In genomic region chr10:5692476-5693358, GRCh38 we compare ENCODE assay signal across 8 cellular contexts. TPM values are rescaled to one million over a fixed set of nuclear protein-coding genes. Genes with fewer than 3 reads are reported as not detected.
DNase-seq lines count a peak whose midpoint lies in the region; ATAC-seq, FAIRE-seq and TF ChIP-seq lines count a peak whose summit lies in the region.

No MANE protein-coding gene starts in this region.

- H3K36me3 ChIP-seq in ACC112 (ENCODE audit: insufficient read depth, low read length) (no peaks in the 10 kb centered on the region), duodenal mucosa (ENCODE audit: control insufficient read depth in 1 of 2, insufficient read depth in 2 of 2, low read length in 2 of 2) (peaks cover 0 to 3% of the 10 kb centered on the region in 2 donors), lung (ENCODE audit: control insufficient read depth in 2 of 2, insufficient read depth in 2 of 2, low read length in 2 of 2) (no peaks in the 10 kb centered on the region)

- TF ChIP-seq CTCF in lung (IDR thresholded peaks at IDR 0.05; ENCODE audit: control extremely low read depth, extremely low read depth) = no peak
- TF ChIP-seq CTCF in D721Med (IDR thresholded peaks at IDR 0.05; ENCODE audit: insufficient read depth, missing control alignments) = no peak

- H2AFZ ChIP-seq in ACC112 (ENCODE audit: low read length, unreplicated experiment) = peak overlapping the region; percentile 88

- DNase-seq in GM19238 (ENCODE audit: insufficient read length, low spot score) (peak; percentile 30), lung (ENCODE audit: low spot score) (peak; percentile 39), D721Med (ENCODE audit: insufficient read length, low spot score) (no peak)
- DNase-seq in activated CD4-positive, alpha-beta T cell treated with anti-CD3 and anti-CD28 coated beads, Interleukin-2, amount 50 U/mL, for 24 hours (ENCODE audit: low read depth in 1 of 2, low spot score in 1 of 2) = peak; percentile 17 to 18
- peak; percentile 31 for DNase-seq in stimulated activated CD8-positive, alpha-beta memory T cell treated with anti-CD3 and anti-CD28 coated beads, Interleukin-12 subunit alpha, Interleukin-12 subunit beta, amount 100 ng/mL, for 1 hour (ENCODE audit: low read depth)

- FAIRE-seq in D721Med (lab: Jason Lieb, UNC) = no peak

- H3K9me3 ChIP-seq in duodenal mucosa (ENCODE audit: control insufficient read depth in 1 of 2, low read length in 2 of 2) (no peaks in the 10 kb centered on the region), lung (ENCODE audit: control insufficient read depth in 2 of 2, insufficient read depth in 1 of 2, low read length in 1 of 2) (no peaks in the 10 kb centered on the region)

- no peak overlapping the region for H3K27ac ChIP-seq in ACC112 (ENCODE audit: low read depth, low read length)
- no peak overlapping the region for H3K27ac ChIP-seq in duodenal mucosa (ENCODE audit: low read depth, low read length)
- H3K27ac ChIP-seq in lung (ENCODE audit: low read depth in 1 of 2, low read length in 1 of 2) = peak overlapping the region in 1 of 2 donors; percentile 2

- H3K4me3 ChIP-seq in ACC112 (ENCODE audit: low read depth, low read length) (peak overlapping the region; percentile 85), duodenal mucosa (ENCODE audit: low read depth in 1 of 2, low read length in 2 of 2) (peak overlapping the region; percentile 71 to 81), lung (peak overlapping the region; percentile 20)

- WGBS in lung, 2 donors = 5 to 10% methylated on average over 48 of the region's 48 CpGs

- H3K4me1 ChIP-seq in ACC112 (ENCODE audit: control insufficient read depth, insufficient read depth, low read length, unreplicated experiment) (peaks cover 6% of the 10 kb centered on the region), duodenal mucosa (ENCODE audit: control insufficient read depth in 1 of 2, insufficient read depth in 2 of 2, low read length in 2 of 2) (peaks cover 26 to 28% of the 10 kb centered on the region in 2 donors), lung (ENCODE audit: control insufficient read depth in 2 of 2, insufficient read depth in 2 of 2, low read length in 2 of 2) (peaks cover 7 to 8% of the 10 kb centered on the region in 2 donors)

- H3K9ac ChIP-seq in duodenal mucosa (ENCODE audit: low read depth in 1 of 2, low read length in 2 of 2) = peak overlapping the region; percentile 65 to 69

- ATAC-seq in HG03378 (IDR thresholded peaks at IDR 0.05; ENCODE audit: unreplicated experiment) (peak; percentile 51), lung (ENCODE audit: insufficient read depth, low FRiP score) (peak; percentile 64)

- H3K79me2 ChIP-seq in ACC112 (ENCODE audit: control insufficient read depth, insufficient read depth, low read length, unreplicated experiment) = peaks cover 95% of the 10 kb centered on the region

- H3K27me3 ChIP-seq in ACC112 (ENCODE audit: insufficient read depth, low read length) (no peaks in the 10 kb centered on the region), duodenal mucosa (ENCODE audit: control insufficient read depth in 1 of 2, insufficient read depth in 2 of 2, low read length in 2 of 2) (no peaks in the 10 kb centered on the region), lung (ENCODE audit: control insufficient read depth, insufficient read depth) (no peaks in the 10 kb centered on the region)

RNA-seq across cellular contexts. Expression of gene TASOR2, which starts 8.1 kb away (rescaled TPM):
- 100 to 1,000 TPM in 1 of 2 donors, 10 to 100 TPM in 1; 45.4 to 108 TPM for total RNA-seq in lung
- polyA plus RNA-seq in lung = 10 to 100 TPM; 12.3 to 12.8 TPM

RNA-seq across cellular contexts. Expression of gene ASB13, which starts 26.3 kb away (rescaled TPM):
- total RNA-seq in lung = 10 to 100 TPM in 1 of 2 donors, 1 to 10 TPM in 1; 5.2 to 26.2 TPM
- polyA plus RNA-seq in lung = 10 to 100 TPM; 12.5 to 16.9 TPM

Comparison
In these comparisons a context has a peak if more than half of its experiments do, and no peak if none do; other contexts are left out.
1. H3K4me3 ChIP-seq: peak in every context shown above with its lines; median percentile 85 in ACC112; 76 in duodenal mucosa; 20 in lung.